In the genomic region with DNA sequence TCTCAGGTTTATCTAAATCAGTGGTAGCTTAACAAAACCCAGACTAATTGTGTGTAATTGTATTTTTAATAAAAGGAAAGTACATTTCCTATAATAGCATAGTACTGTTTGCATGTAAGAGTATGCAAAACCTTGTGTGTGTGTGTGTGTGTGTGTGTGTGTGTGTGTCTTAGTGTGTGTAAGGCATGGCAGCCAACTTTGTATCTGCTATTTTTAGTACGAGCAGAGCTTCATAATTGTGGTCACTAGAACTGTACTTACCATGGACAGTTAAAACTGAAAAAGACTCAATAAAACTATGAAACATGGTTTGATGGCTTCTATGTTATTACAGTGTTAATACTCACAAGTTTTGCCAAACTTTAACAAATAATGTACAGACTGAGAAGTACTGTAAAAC, we compare ENCODE assay signal across 29 cellular contexts. TPM values are rescaled to one million over a fixed set of nuclear protein-coding genes. Genes with fewer than 3 reads are reported as not detected.
DNase-seq lines count a peak whose midpoint lies in the region; ATAC-seq, FAIRE-seq and TF ChIP-seq lines count a peak whose summit lies in the region.
"Had no signal": no experiment of that assay in that cellular context is flagged by ENCODE, and none has a peak within 500 bp of the region (broad histone marks: within the 10 kb centered on the region; RNA-seq: fewer than 3 reads in every experiment).

No MANE protein-coding gene starts in this region.

- H4K20me1 ChIP-seq in astrocyte (ENCODE audit: insufficient read depth, low read length) = no peaks in the 10 kb centered on the region

- H3K27ac ChIP-seq in left ventricle myocardium inferior (replicated peaks) = no peak overlapping the region
- H3K27ac ChIP-seq in astrocyte (ENCODE audit: low read depth, low read length) = no peak overlapping the region
- H3K27ac ChIP-seq: GM23248, SJCRH30 had no signal

- H3K27me3 ChIP-seq in left ventricle myocardium inferior (ENCODE audit: low read depth) (no peaks in the 10 kb centered on the region), astrocyte (ENCODE audit: insufficient read depth, low read length) (peaks cover 8% of the 10 kb centered on the region)
- H3K27me3 ChIP-seq: SJCRH30 had no signal

- intact Hi-C loops in Right ventricle myocardium inferior (cut with DNase I) = no loop called here
- intact Hi-C loops in left ventricle myocardium inferior (cut with micrococcal nuclease) = no loop called here
- intact Hi-C loops in left ventricle myocardium superior (cut with micrococcal nuclease) = no loop called here

- no peak overlapping the region for H3K4me2 ChIP-seq in astrocyte (ENCODE audit: low read length)

- H3K4me3 Mint-ChIP-seq in astrocyte (ENCODE audit: unreplicated experiment) = no peak overlapping the region
- H3K4me3 Mint-ChIP-seq: CD14-positive monocyte; CD8-positive, alpha-beta memory T cell; HFFc6 had no signal

- ATAC-seq in Right ventricle myocardium inferior (peak; percentile 59), left ventricle myocardium superior (peak; percentile 74)

- TF ChIP-seq CTCF in left ventricle myocardium inferior (IDR thresholded peaks at IDR 0.05; ENCODE audit: borderline replicate concordance) = no peak
- TF ChIP-seq CTCF in astrocyte (IDR thresholded peaks at IDR 0.05; ENCODE audit: insufficient read depth, low read depth, low read length) = no peak

- H3K36me3 Mint-ChIP-seq in astrocyte (ENCODE audit: low read depth, unreplicated experiment) = no peaks in the 10 kb centered on the region
- H3K36me3 Mint-ChIP-seq: CD8-positive, alpha-beta memory T cell had no signal

- no peak overlapping the region for H2AFZ ChIP-seq in astrocyte (ENCODE audit: low read depth, low read length)
- H2AFZ ChIP-seq: GM23248 had no signal

- H3K9ac ChIP-seq in astrocyte (ENCODE audit: low read length) = no peak overlapping the region
- H3K9ac ChIP-seq: GM23248 had no signal

- FAIRE-seq in astrocyte (lab: Jason Lieb, UNC) = no peak
- FAIRE-seq: RCC 7860 had no signal

- H3K79me2 ChIP-seq in astrocyte (ENCODE audit: insufficient read depth, low read length) = no peaks in the 10 kb centered on the region

- H3K9me3 ChIP-seq in left ventricle myocardium inferior (replicated peaks) (peaks cover 1% of the 10 kb centered on the region), astrocyte (ENCODE audit: insufficient read depth, low read depth, low read length) (no peaks in the 10 kb centered on the region)
- H3K9me3 ChIP-seq: BE2C, HAP-1, SJCRH30 had no signal

- H3K36me3 ChIP-seq in left ventricle myocardium inferior = no peaks in the 10 kb centered on the region
- no peaks in the 10 kb centered on the region for H3K36me3 ChIP-seq in astrocyte (ENCODE audit: insufficient read depth, low read length)
- H3K36me3 ChIP-seq: BE2C, HAP-1, SJCRH30 had no signal

- H3K27ac Mint-ChIP-seq in astrocyte (ENCODE audit: unreplicated experiment) = no peak overlapping the region
- H3K27ac Mint-ChIP-seq: CD14-positive monocyte; CD8-positive, alpha-beta memory T cell; HFFc6 had no signal

- H3K4me1 ChIP-seq in left ventricle myocardium inferior (peaks cover 40% of the 10 kb centered on the region), astrocyte (ENCODE audit: insufficient read depth, low read length) (no peaks in the 10 kb centered on the region)
- H3K4me1 ChIP-seq: BE2C had no signal

- no peaks in the 10 kb centered on the region for H3K9me3 Mint-ChIP-seq in astrocyte (ENCODE audit: unreplicated experiment)
- H3K9me3 Mint-ChIP-seq: CD14-positive monocyte had no signal

- no peaks in the 10 kb centered on the region for H3K4me1 Mint-ChIP-seq in astrocyte (ENCODE audit: low read depth, unreplicated experiment)

- DNase-seq in Right ventricle myocardium inferior (ENCODE audit: missing footprints) = no peak
- DNase-seq in left ventricle myocardium inferior = no peak
- peak; percentile 2 for DNase-seq in astrocyte (ENCODE audit: low read depth)
- DNase-seq in left ventricle myocardium superior = no peak
- no peak for DNase-seq in HUDEP-2 (lab: John Stamatoyannopoulos, UW; ENCODE audit: unreplicated experiment in 76 of 76)
- DNase-seq in NK-92 treated with Interleukin-12 subunit alpha and Interleukin-12 subunit beta, amount 100 ng/mL, for 24 hours (lab: John Stamatoyannopoulos, UW) = no peak
- DNase-seq in islet precursor cell = no peak
- DNase-seq: 8988T; ACHN; BE2C; CD8-positive, alpha-beta memory T cell; DMS 273 treated with DMSO at 0.1 percent for 48 hours; DMS79; EL; GDM1; GM23248; HFFc6; IMR-90; KG1; NCI-H1048; NCI-H1417; NCI-H1694; NCI-H2029 treated with DMSO at 0.1 percent for 48 hours; NCI-H446 treated with DMSO at 0.1 percent for 48 hours; NCI-H526; SJCRH30 had no signal

- no peak overlapping the region for H3K4me3 ChIP-seq in left ventricle myocardium inferior
- no peak overlapping the region for H3K4me3 ChIP-seq in astrocyte (ENCODE audit: insufficient read depth, low read depth, low read length)
- H3K4me3 ChIP-seq: GM23248, HAP-1, SJCRH30 had no signal

- peaks cover 6% of the 10 kb centered on the region for H3K27me3 Mint-ChIP-seq in astrocyte (ENCODE audit: low read depth, unreplicated experiment)

RNA-seq across cellular contexts. Expression of a gene that starts 6.2 kb away (rescaled TPM):
- total RNA-seq in Right ventricle myocardium inferior = 10.1 TPM
- total RNA-seq in left ventricle myocardium inferior = 11.2 TPM
- total RNA-seq in astrocyte = 1.1 and 1.4 TPM in 2 replicates
- 11.5 TPM for total RNA-seq in left ventricle myocardium superior
- total RNA-seq: HFFc6, IMR-90 had no signal
